In the genomic region with DNA sequence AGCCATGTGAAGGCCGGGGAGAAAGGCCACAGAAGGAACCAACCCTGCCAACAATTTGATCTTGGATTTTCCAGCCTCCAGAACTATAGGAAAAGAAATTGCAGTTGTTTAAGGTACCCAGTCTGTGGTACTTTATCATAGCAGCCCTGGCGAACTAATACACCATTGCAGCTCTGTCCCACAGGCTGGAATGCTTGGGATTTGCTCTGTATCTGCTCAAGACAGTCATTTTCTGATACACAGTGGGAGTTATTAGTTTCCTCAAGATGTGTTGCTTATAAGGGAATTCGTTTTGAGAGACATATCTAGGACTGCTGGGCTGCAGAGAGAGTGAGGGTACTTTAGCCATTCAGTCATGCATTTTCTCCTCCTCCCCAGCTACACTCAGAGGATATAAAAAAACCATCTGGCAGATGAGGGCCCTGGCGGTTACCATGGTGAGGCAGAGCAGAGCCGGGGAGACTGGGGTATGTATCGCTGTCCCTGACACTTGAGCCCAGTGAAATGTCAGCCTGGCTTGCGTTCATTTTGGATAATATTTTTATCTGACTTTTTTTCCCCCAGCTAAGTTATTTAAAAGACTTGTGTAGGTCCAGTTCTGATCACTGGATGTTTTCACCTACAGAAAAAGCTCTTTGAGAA, we compare ENCODE assay signal across 1 cellular context.
TF ChIP-seq lines count a peak whose summit lies in the region.

No MANE protein-coding gene starts in this region.

TF ChIP-seq in WTC11, 78 proteins besides CTCF, POLR2A, EP300 and RAD21 (continued from another document):
- TF ChIP-seq, protein P1, sequence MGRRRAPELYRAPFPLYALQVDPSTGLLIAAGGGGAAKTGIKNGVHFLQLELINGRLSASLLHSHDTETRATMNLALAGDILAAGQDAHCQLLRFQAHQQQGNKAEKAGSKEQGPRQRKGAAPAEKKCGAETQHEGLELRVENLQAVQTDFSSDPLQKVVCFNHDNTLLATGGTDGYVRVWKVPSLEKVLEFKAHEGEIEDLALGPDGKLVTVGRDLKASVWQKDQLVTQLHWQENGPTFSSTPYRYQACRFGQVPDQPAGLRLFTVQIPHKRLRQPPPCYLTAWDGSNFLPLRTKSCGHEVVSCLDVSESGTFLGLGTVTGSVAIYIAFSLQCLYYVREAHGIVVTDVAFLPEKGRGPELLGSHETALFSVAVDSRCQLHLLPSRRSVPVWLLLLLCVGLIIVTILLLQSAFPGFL (CRISPR knock-in tag; IDR thresholded peaks at IDR 0.05; ENCODE audit: borderline replicate concordance) = no peak
